7 cellular contexts compared by ENCODE assay signal in the genomic region with DNA sequence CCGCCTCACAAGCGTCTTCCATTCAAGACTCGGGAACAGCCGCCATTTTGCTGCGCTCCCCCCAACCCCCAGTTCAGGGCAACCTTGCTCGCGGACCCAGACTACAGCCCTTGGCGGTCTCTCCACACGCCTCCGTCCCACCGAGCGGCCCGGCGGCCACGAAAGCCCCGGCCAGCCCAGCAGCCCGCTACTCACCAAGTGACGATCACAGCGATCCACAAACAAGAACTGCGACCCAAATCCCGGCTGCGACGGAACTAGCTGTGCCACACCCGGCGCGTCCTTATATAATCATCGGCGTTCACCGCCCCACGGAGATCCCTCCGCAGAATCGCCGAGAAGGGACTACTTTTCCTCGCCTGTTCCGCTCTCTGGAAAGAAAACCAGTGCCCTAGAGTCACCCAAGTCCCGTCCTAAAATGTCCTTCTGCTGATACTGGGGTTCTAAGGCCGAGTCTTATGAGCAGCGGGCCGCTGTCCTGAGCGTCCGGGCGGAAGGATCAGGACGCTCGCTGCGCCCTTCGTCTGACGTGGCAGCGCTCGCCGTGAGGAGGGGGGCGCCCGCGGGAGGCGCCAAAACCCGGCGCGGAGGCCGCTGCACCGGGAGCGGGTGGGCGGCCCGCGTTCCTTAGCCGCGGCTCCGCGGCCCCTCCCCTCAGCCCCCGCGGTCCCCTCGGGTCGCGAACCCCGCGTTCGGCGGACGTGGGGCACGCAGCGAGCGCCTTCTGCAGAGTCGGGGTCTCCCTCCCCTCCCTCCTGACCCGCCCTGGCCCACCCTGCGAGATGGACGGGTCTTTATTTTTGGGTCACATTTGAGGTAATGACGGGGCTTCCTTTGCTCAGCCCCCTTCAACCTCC. TPM values are rescaled to one million over a fixed set of nuclear protein-coding genes. Genes with fewer than 3 reads are reported as not detected.
DNase-seq lines count a peak whose midpoint lies in the region; ATAC-seq and FAIRE-seq lines count a peak whose summit lies in the region.

A gene (minus strand): TSS at position 259 of the 857 bp plus-strand sequence. CDS start 879 bp downstream, outside the sequence.

- no peaks in the 10 kb centered on the region for H3K9me3 Mint-ChIP-seq in activated CD4-positive, alpha-beta memory T cell treated with anti-CD3 and anti-CD28 coated beads for 36 hours

- no peaks in the 10 kb centered on the region for H3K27me3 ChIP-seq in endocrine pancreas (ENCODE audit: control insufficient read depth, insufficient read depth, low read length)

- CTCF ChIA-PET in activated CD4-positive, alpha-beta memory T cell treated with anti-CD3 and anti-CD28 coated beads for 36 hours (lab: Charles Lee), result interaction anchor here (0.9 to 8.5 kb wide), 4 partner anchors 9 to 26 kb away, joined by 3 to 132 read pairs (median 38); no protein-coding TSS in a partner anchor

- peaks cover 37% of the 10 kb centered on the region for H3K36me3 Mint-ChIP-seq in activated CD4-positive, alpha-beta memory T cell treated with anti-CD3 and anti-CD28 coated beads for 36 hours

- peak within 1 kb of the TSS; percentile 100 for H3K27ac Mint-ChIP-seq in activated CD4-positive, alpha-beta memory T cell treated with anti-CD3 and anti-CD28 coated beads for 36 hours

- POLR2A ChIA-PET in activated CD4-positive, alpha-beta memory T cell treated with anti-CD3 and anti-CD28 coated beads for 36 hours (lab: Charles Lee), result interaction anchor here (0.8 to 9.7 kb wide), 9 partner anchors 9 to 118 kb away, joined by 3 to 137 read pairs (median 6); no protein-coding TSS in a partner anchor

- peak within 1 kb of the TSS; percentile 94 for H3K4me3 ChIP-seq in endocrine pancreas (ENCODE audit: control insufficient read depth, insufficient read depth, low read length)

- intact Hi-C loops in activated CD4-positive, alpha-beta memory T cell treated with anti-CD3 and anti-CD28 coated beads for 36 hours (cut with micrococcal nuclease), result loop anchor here (1.0 to 10.0 kb wide), 4 partner anchors 8 to 1477 kb away; a partner anchor contains a TSS

- peaks cover 28% of the 10 kb centered on the region for H3K36me3 ChIP-seq in endocrine pancreas (ENCODE audit: control insufficient read depth, insufficient read depth, low read length)

- peak within 1 kb of the TSS; percentile 96 for H3K9ac ChIP-seq in endocrine pancreas (ENCODE audit: control insufficient read depth, insufficient read depth, low read length)

- H3K9me3 ChIP-seq in endocrine pancreas (ENCODE audit: control insufficient read depth, low read length), result no peaks in the 10 kb centered on the region

- no peak for FAIRE-seq in GM19239 (lab: Jason Lieb, UNC)

- H3K4me1 ChIP-seq in endocrine pancreas (ENCODE audit: control insufficient read depth, insufficient read depth, low read length), result peaks cover 22% of the 10 kb centered on the region

- DNase-seq in GM19239 (ENCODE audit: insufficient read length, low spot score), result peak; percentile 32
- DNase-seq in activated CD4-positive, alpha-beta memory T cell treated with anti-CD3 and anti-CD28 coated beads for 36 hours, result peak; percentile 89
- peak; percentile 80 for DNase-seq in middle frontal gyrus (ENCODE audit: extremely low spot score, low spot score)
- peak; percentile 78 to 82 for DNase-seq in stimulated activated CD8-positive, alpha-beta memory T cell treated with anti-CD3 and anti-CD28 coated beads, Interleukin-2, amount 100 ng/mL, for 48 hours (ENCODE audit: low read depth in 2 of 2)
- DNase-seq in NCI-H748 (lab: John Stamatoyannopoulos, UW; ENCODE audit: unreplicated experiment), result no peak

- peak within 1 kb of the TSS; percentile 100 for H3K4me3 Mint-ChIP-seq in activated CD4-positive, alpha-beta memory T cell treated with anti-CD3 and anti-CD28 coated beads for 36 hours

- ATAC-seq in HG03571 (IDR thresholded peaks at IDR 0.05; ENCODE audit: unreplicated experiment), result peak; percentile 32

- H3K4me1 Mint-ChIP-seq in activated CD4-positive, alpha-beta memory T cell treated with anti-CD3 and anti-CD28 coated beads for 36 hours (ENCODE audit: low read depth), result peaks cover 91% of the 10 kb centered on the region

- peaks cover 12% of the 10 kb centered on the region for H3K27me3 Mint-ChIP-seq in activated CD4-positive, alpha-beta memory T cell treated with anti-CD3 and anti-CD28 coated beads for 36 hours

RNA-seq across cellular contexts. Expression of the gene that starts here (rescaled TPM):
- total RNA-seq in activated CD4-positive, alpha-beta memory T cell treated with anti-CD3 and anti-CD28 coated beads for 36 hours, result 100 to 1,000 TPM; 940 to 950 TPM
